27 cellular contexts compared by ENCODE assay signal in the genomic region with DNA sequence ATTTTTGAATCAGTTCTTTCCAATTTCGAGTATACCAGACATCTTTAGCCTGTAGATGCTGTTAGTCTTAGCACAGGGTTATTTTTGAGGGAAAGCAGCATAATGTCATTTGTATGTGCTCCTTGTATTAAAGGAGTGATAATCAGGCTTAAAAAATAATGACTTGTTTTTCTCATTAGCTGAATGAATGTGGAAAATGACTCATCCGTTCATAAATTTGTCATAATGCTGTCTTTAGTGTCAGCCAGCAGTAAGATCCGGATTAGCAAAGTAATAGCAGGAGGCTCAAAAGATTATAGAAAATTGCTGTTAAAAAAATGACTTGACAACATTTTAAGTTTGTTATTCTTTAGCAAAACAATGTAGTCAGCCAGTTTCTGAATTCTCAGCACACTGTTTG.
"Had no signal": no experiment of that assay in that cellular context is flagged by ENCODE, and none has a peak within 500 bp of the region (broad histone marks: within the 10 kb centered on the region; RNA-seq: fewer than 3 reads in every experiment).

No MANE protein-coding gene starts in this region.

- H3K4me1 ChIP-seq: left ventricle myocardium inferior, neural progenitor cell, parathyroid adenoma, stomach, testis, thyroid gland, transverse colon, upper lobe of left lung, vagina had no signal

- H3K27me3 Mint-ChIP-seq: naive B cell; stimulated activated naive B cell treated with anti-CD40 and anti-IgM and Interleukin-4, amounts not matched to agents 10 μg/mL and 1 μg/mL and 100 μg/mL, for 72 hours had no signal

- H3K27me3 ChIP-seq: neural progenitor cell, neutrophil, stomach, testis, thyroid gland, transverse colon, upper lobe of left lung, vagina had no signal

- H3K4me3 ChIP-seq: left ventricle myocardium inferior, lung, neural progenitor cell, skin epidermis, stomach, testis, thyroid gland, transverse colon, upper lobe of left lung, vagina had no signal

- H3K36me3 ChIP-seq: left ventricle myocardium inferior, neural progenitor cell, neutrophil, stomach, thyroid gland, transverse colon, upper lobe of left lung, vagina had no signal

- H3K27ac Mint-ChIP-seq: immature natural killer cell; mesothelial cell of epicardium; naive B cell; natural killer cell; nephron progenitor cell; neural progenitor cell; stimulated activated naive B cell treated with anti-CD40 and anti-IgM and Interleukin-4, amounts not matched to agents 10 μg/mL and 1 μg/mL and 100 μg/mL, for 72 hours had no signal

- H3K9me3 ChIP-seq: neutrophil, stomach, testis, thyroid gland, transverse colon, upper lobe of left lung, vagina had no signal

- H3K4me1 Mint-ChIP-seq: immature natural killer cell; naive B cell; natural killer cell; nephron progenitor cell; stimulated activated naive B cell treated with anti-CD40 and anti-IgM and Interleukin-4, amounts not matched to agents 10 μg/mL and 1 μg/mL and 100 μg/mL, for 72 hours had no signal

- H3K4me3 Mint-ChIP-seq: immature natural killer cell; mesothelial cell of epicardium; natural killer cell; nephron progenitor cell; neural progenitor cell; stimulated activated naive B cell treated with anti-CD40 and anti-IgM and Interleukin-4, amounts not matched to agents 10 μg/mL and 1 μg/mL and 100 μg/mL, for 72 hours had no signal

- H3K27ac ChIP-seq: left ventricle myocardium inferior, neural progenitor cell, neutrophil, parathyroid adenoma, skin epidermis, stomach, testis, thyroid gland, transverse colon, upper lobe of left lung, vagina had no signal

- H3K36me3 Mint-ChIP-seq: immature natural killer cell; naive B cell; natural killer cell; stimulated activated naive B cell treated with anti-CD40 and anti-IgM and Interleukin-4, amounts not matched to agents 10 μg/mL and 1 μg/mL and 100 μg/mL, for 72 hours had no signal

- DNase-seq: immature natural killer cell; islet precursor cell; left ventricle myocardium inferior; mesendoderm; naive B cell; natural killer cell; nephron progenitor cell; occipital lobe; right cardiac atrium; stimulated activated CD4-positive, alpha-beta T cell treated with anti-CD3 and anti-CD28 coated beads, Interleukin-12 subunit alpha, Interleukin-12 subunit beta, amount 100 ng/mL, for 4 hours; stimulated activated CD4-positive, alpha-beta T cell treated with anti-CD3 and anti-CD28 coated beads, Interleukin-15, amount 100 ng/mL, for 24 hours; stimulated activated CD4-positive, alpha-beta T cell treated with anti-CD3 and anti-CD28 coated beads, Interleukin-2, amount 100 ng/mL, for 24 hours; stimulated activated CD4-positive, alpha-beta T cell treated with anti-CD3 and anti-CD28 coated beads, Interleukin-4, amount 100 ng/mL, for 1 hour; stimulated activated naive B cell treated with anti-CD40 and anti-IgM and Interleukin-4, amounts not matched to agents 10 μg/mL and 1 μg/mL and 100 μg/mL, for 72 hours; stimulated activated naive CD8-positive, alpha-beta T cell treated with anti-CD3 and anti-CD28 coated beads, Interleukin-15, Interleukin-2, amounts not matched to agents 100 U/mL and 50 U/mL, for 24 hours; stomach; testis; thyroid gland; transverse colon; upper lobe of left lung had no signal
